Comparison of ENCODE assay signal across 10 cellular contexts in genomic region chr4:119498520-119498919, GRCh38.
A peak's percentile ranks its signal among the peaks of the same experiment; 100 is the strongest.
DNase-seq lines count a peak whose midpoint lies in the region; ATAC-seq and TF ChIP-seq lines count a peak whose summit lies in the region.
"Had no signal": no experiment of that assay in that cellular context is flagged by ENCODE, and none has a peak within 500 bp of the region (broad histone marks: within the 10 kb centered on the region; RNA-seq: fewer than 3 reads in every experiment).

No MANE protein-coding gene starts in this region.

- H3K27me3 ChIP-seq in Caco-2 (replicated peaks; ENCODE audit: control insufficient read depth, insufficient read depth, low read length) (no peaks in the 10 kb centered on the region), Panc1 (ENCODE audit: control insufficient read depth, insufficient read depth, low read length) (no peaks in the 10 kb centered on the region), ovary (no peaks in the 10 kb centered on the region)

- intact Hi-C loops in Caco-2 (cut with micrococcal nuclease; ENCODE audit: unreplicated experiment), result loop anchor here (10.0 kb wide), 1 partner anchor 556 kb away; no protein-coding TSS in a partner anchor
- intact Hi-C loops in Panc1 (cut with micrococcal nuclease; ENCODE audit: unreplicated experiment), result no loop called here
- intact Hi-C loops in ovary (cut with DNase I), result no loop called here
- intact Hi-C loops in activated T-helper 2 cell treated with anti-CD3 and anti-CD28 coated beads, Interferon-gamma antibody, Interleukin-2, Interleukin-4, amounts not matched to agents 10 μg/mL and 5 μg/mL and 100 μg/mL, durations not matched to agents 14 hours and 24 hours and 36 hours (cut with micrococcal nuclease), result loop anchor here (10.0 kb wide), 1 partner anchor 184 kb away; no protein-coding TSS in a partner anchor

- peaks cover 12% of the 10 kb centered on the region for H3K4me1 Mint-ChIP-seq in Caco-2 (ENCODE audit: low read depth, unreplicated experiment)
- H3K4me1 Mint-ChIP-seq in activated T-helper 2 cell treated with anti-CD3 and anti-CD28 coated beads, Interferon-gamma antibody, Interleukin-2, Interleukin-4, amounts not matched to agents 10 μg/mL and 5 μg/mL and 100 μg/mL, durations not matched to agents 14 hours and 24 hours and 36 hours (ENCODE audit: low read depth), result no peaks in the 10 kb centered on the region
- H3K4me1 Mint-ChIP-seq: CD4-positive, alpha-beta memory T cell had no signal

- no peak overlapping the region for H3K27ac ChIP-seq in Panc1 (ENCODE audit: low read length)
- H3K27ac ChIP-seq in ovary, result peak overlapping the region in 1 of 2 donors; percentile 67

- H3K36me3 ChIP-seq in Caco-2 (ENCODE audit: control insufficient read depth, insufficient read depth, low read length), result no peaks in the 10 kb centered on the region
- H3K36me3 ChIP-seq in Panc1 (ENCODE audit: control insufficient read depth, insufficient read depth, low read length), result peaks cover 46% of the 10 kb centered on the region
- H3K36me3 ChIP-seq in ovary, result no peaks in the 10 kb centered on the region

- H3K9me3 ChIP-seq in Caco-2, result no peaks in the 10 kb centered on the region
- H3K9me3 ChIP-seq in Panc1 (ENCODE audit: control insufficient read depth, insufficient read depth, low read depth, low read length), result no peaks in the 10 kb centered on the region
- H3K9me3 ChIP-seq in ovary, result no peaks in the 10 kb centered on the region

- DNase-seq in Caco-2 (no peak), Panc1 (ENCODE audit: low read depth, low spot score) (no peak), globus pallidus (ENCODE audit: low spot score) (peak; percentile 40), ovary (peak; percentile 59 to 71 (median 65)), activated gamma-delta T cell treated with Interleukin-2 at 50 U/mL for 16 hours (no peak)
- DNase-seq in activated T-helper 2 cell treated with anti-CD3 and anti-CD28 coated beads, Interferon-gamma antibody, Interleukin-2, Interleukin-4, amounts not matched to agents 10 μg/mL and 5 μg/mL and 100 μg/mL, durations not matched to agents 14 hours and 24 hours and 36 hours (ENCODE audit: low spot score), result no peak
- DNase-seq: activated CD4-positive, alpha-beta T cell treated with anti-CD3 and anti-CD28 coated beads for 48 hours; CD4-positive, alpha-beta memory T cell had no signal

- TF ChIP-seq POLR2A in ovary (IDR thresholded peaks at IDR 0.05), result no peak

- BruUV-seq in Caco-2 (replicated peaks; lab: Mats Ljungman, UMichigan) (no TSS peak), Panc1 (replicated peaks; lab: Mats Ljungman, UMichigan) (no TSS peak)

- H3K4me3 ChIP-seq in Caco-2 (ENCODE audit: low read depth, low read length), result no peak overlapping the region
- no peak overlapping the region for H3K4me3 ChIP-seq in Panc1 (ENCODE audit: low read depth in 2 of 2, low read length in 2 of 2)
- no peak overlapping the region for H3K4me3 ChIP-seq in ovary

- TF ChIP-seq EP300 in ovary (IDR thresholded peaks at IDR 0.05), result no peak

- H3K4me3 Mint-ChIP-seq in Caco-2 (ENCODE audit: unreplicated experiment), result no peak overlapping the region
- no peak overlapping the region for H3K4me3 Mint-ChIP-seq in activated T-helper 2 cell treated with anti-CD3 and anti-CD28 coated beads, Interferon-gamma antibody, Interleukin-2, Interleukin-4, amounts not matched to agents 10 μg/mL and 5 μg/mL and 100 μg/mL, durations not matched to agents 14 hours and 24 hours and 36 hours (ENCODE audit: low read depth)
- H3K4me3 Mint-ChIP-seq: CD4-positive, alpha-beta memory T cell had no signal

- CTCF ChIA-PET in Caco-2 (lab: Charles Lee), result no interaction called here
- CTCF ChIA-PET in Panc1 (lab: Charles Lee), result no interaction called here

- peak overlapping the region; percentile 27 for H3K27ac Mint-ChIP-seq in Caco-2 (ENCODE audit: unreplicated experiment)
- no peak overlapping the region for H3K27ac Mint-ChIP-seq in activated T-helper 2 cell treated with anti-CD3 and anti-CD28 coated beads, Interferon-gamma antibody, Interleukin-2, Interleukin-4, amounts not matched to agents 10 μg/mL and 5 μg/mL and 100 μg/mL, durations not matched to agents 14 hours and 24 hours and 36 hours

- peaks cover 13% of the 10 kb centered on the region; the same call in 1 of the 2 replicates for H3K4me1 ChIP-seq in Caco-2
- no peaks in the 10 kb centered on the region for H3K4me1 ChIP-seq in Panc1 (ENCODE audit: control insufficient read depth, insufficient read depth, low read length)
- H3K4me1 ChIP-seq in ovary (ENCODE audit: insufficient read depth), result peaks cover 1% of the 10 kb centered on the region

- POLR2A ChIA-PET in Caco-2 (lab: Charles Lee) (no interaction called here), Panc1 (lab: Charles Lee) (no interaction called here)

- peak; percentile 38 for ATAC-seq in Panc1
- ATAC-seq in HG03378 (IDR thresholded peaks at IDR 0.05; ENCODE audit: unreplicated experiment), result no peak
- no peak for ATAC-seq in GM18502 (IDR thresholded peaks at IDR 0.05; ENCODE audit: poor library complexity, unreplicated experiment)

- in situ Hi-C loops in Panc1 (cut with HindIII; ENCODE audit: low pct_unique_long_range_greater_than_20kb, low sequenced_read_pairs), result no loop called here

- H3K9me3 Mint-ChIP-seq in Caco-2 (ENCODE audit: unreplicated experiment), result no peaks in the 10 kb centered on the region
- no peaks in the 10 kb centered on the region for H3K9me3 Mint-ChIP-seq in activated T-helper 2 cell treated with anti-CD3 and anti-CD28 coated beads, Interferon-gamma antibody, Interleukin-2, Interleukin-4, amounts not matched to agents 10 μg/mL and 5 μg/mL and 100 μg/mL, durations not matched to agents 14 hours and 24 hours and 36 hours
- H3K9me3 Mint-ChIP-seq: CD4-positive, alpha-beta memory T cell had no signal

- peaks cover 31% of the 10 kb centered on the region for H3K36me3 Mint-ChIP-seq in Caco-2 (ENCODE audit: insufficient read depth, unreplicated experiment)
- peaks cover 25% of the 10 kb centered on the region for H3K36me3 Mint-ChIP-seq in activated T-helper 2 cell treated with anti-CD3 and anti-CD28 coated beads, Interferon-gamma antibody, Interleukin-2, Interleukin-4, amounts not matched to agents 10 μg/mL and 5 μg/mL and 100 μg/mL, durations not matched to agents 14 hours and 24 hours and 36 hours (ENCODE audit: low read depth)

- WGBS in ovary, 3 donors, result 2 to 10% (median 6%) methylated on average over 3 of the region's 3 CpGs

- TF ChIP-seq CTCF in Caco-2 (IDR thresholded peaks at IDR 0.05; ENCODE audit: insufficient read depth in 1 of 2, low read depth in 1 of 2, low read length in 1 of 2, severe bottlenecking in 1 of 2, unreplicated experiment in 1 of 2) (no peak), Panc1 (IDR thresholded peaks at IDR 0.05) (no peak), ovary (IDR thresholded peaks at IDR 0.05) (no peak)

- H3K27me3 Mint-ChIP-seq in Caco-2 (ENCODE audit: insufficient read depth, unreplicated experiment), result no peaks in the 10 kb centered on the region
- no peaks in the 10 kb centered on the region for H3K27me3 Mint-ChIP-seq in activated T-helper 2 cell treated with anti-CD3 and anti-CD28 coated beads, Interferon-gamma antibody, Interleukin-2, Interleukin-4, amounts not matched to agents 10 μg/mL and 5 μg/mL and 100 μg/mL, durations not matched to agents 14 hours and 24 hours and 36 hours (ENCODE audit: low read depth)
- H3K27me3 Mint-ChIP-seq: CD4-positive, alpha-beta memory T cell had no signal

Comparison
In these comparisons a context has a peak if more than half of its experiments do, and no peak if none do; other contexts are left out.
1. DNase-seq: peak in globus pallidus (single experiment) and ovary (5 of 5); none in Caco-2 (0 of 2), Panc1 (single experiment), activated gamma-delta T cell treated with Interleukin-2 at 50 U/mL for 16 hours (single experiment) and activated T-helper 2 cell treated with anti-CD3 and anti-CD28 coated beads, Interferon-gamma antibody, Interleukin-2, Interleukin-4, amounts not matched to agents 10 μg/mL and 5 μg/mL and 100 μg/mL, durations not matched to agents 14 hours and 24 hours and 36 hours (single experiment).
2. intact Hi-C loops: an anchor here in Caco-2 (10.0 kb wide) and activated T-helper 2 cell treated with anti-CD3 and anti-CD28 coated beads, Interferon-gamma antibody, Interleukin-2, Interleukin-4, amounts not matched to agents 10 μg/mL and 5 μg/mL and 100 μg/mL, durations not matched to agents 14 hours and 24 hours and 36 hours (10.0 kb wide); none called in Panc1 and ovary.